ENCODE assay signal across 1 cellular context in genomic region chr15:24862726-24863521, GRCh38.
TF ChIP-seq lines count a peak whose summit lies in the region.

No MANE protein-coding gene starts in this region.

TF ChIP-seq in SK-N-SH, 30 proteins besides CTCF, POLR2A, EP300 and RAD21:
- TF ChIP-seq IRF3 (IDR thresholded peaks at IDR 0.05; ENCODE audit: low read depth, low read length) (no peak), JUND (IDR thresholded peaks at IDR 0.05) (no peak), SIN3A (IDR thresholded peaks at IDR 0.05; ENCODE audit: borderline replicate concordance, low read depth, low read length) (no peak), TAF1 (IDR thresholded peaks at IDR 0.05; ENCODE audit: borderline replicate concordance, low read depth, low read length) (no peak), RXRA (IDR thresholded peaks at IDR 0.05; ENCODE audit: borderline replicate concordance, low read depth) (no peak), POLR2AphosphoS5 (IDR thresholded peaks at IDR 0.05; ENCODE audit: low read depth, low read length) (no peak), TEAD4 (IDR thresholded peaks at IDR 0.05; ENCODE audit: borderline replicate concordance, insufficient read depth) (no peak), NRF1 (IDR thresholded peaks at IDR 0.05; ENCODE audit: low read depth, low read length) (no peak), FOXJ3 (CRISPR knock-in tag; IDR thresholded peaks at IDR 0.05) (no peak), GABPA (IDR thresholded peaks at IDR 0.05; ENCODE audit: low read depth) (no peak), MEF2A (IDR thresholded peaks at IDR 0.05; ENCODE audit: borderline replicate concordance, low read depth) (no peak), EZH2phosphoT487 (IDR thresholded peaks at IDR 0.05; ENCODE audit: borderline replicate concordance, low read depth) (no peak), REST (IDR thresholded peaks at IDR 0.05; ENCODE audit: low read depth, low read length) (no peak), FOXM1 (IDR thresholded peaks at IDR 0.05; ENCODE audit: low read depth) (no peak), CHD2 (IDR thresholded peaks at IDR 0.05; ENCODE audit: low read length, partially characterized antibody) (no peak)
- TF ChIP-seq, protein P1, sequence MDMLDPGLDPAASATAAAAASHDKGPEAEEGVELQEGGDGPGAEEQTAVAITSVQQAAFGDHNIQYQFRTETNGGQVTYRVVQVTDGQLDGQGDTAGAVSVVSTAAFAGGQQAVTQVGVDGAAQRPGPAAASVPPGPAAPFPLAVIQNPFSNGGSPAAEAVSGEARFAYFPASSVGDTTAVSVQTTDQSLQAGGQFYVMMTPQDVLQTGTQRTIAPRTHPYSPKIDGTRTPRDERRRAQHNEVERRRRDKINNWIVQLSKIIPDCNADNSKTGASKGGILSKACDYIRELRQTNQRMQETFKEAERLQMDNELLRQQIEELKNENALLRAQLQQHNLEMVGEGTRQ (IDR thresholded peaks at IDR 0.05; ENCODE audit: borderline replicate concordance, low read depth, low read length), result no peak
- TF ChIP-seq, protein P2, sequence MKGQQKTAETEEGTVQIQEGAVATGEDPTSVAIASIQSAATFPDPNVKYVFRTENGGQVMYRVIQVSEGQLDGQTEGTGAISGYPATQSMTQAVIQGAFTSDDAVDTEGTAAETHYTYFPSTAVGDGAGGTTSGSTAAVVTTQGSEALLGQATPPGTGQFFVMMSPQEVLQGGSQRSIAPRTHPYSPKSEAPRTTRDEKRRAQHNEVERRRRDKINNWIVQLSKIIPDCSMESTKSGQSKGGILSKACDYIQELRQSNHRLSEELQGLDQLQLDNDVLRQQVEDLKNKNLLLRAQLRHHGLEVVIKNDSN (IDR thresholded peaks at IDR 0.05; ENCODE audit: borderline replicate concordance, low read depth), result no peak
